In the genomic region with DNA sequence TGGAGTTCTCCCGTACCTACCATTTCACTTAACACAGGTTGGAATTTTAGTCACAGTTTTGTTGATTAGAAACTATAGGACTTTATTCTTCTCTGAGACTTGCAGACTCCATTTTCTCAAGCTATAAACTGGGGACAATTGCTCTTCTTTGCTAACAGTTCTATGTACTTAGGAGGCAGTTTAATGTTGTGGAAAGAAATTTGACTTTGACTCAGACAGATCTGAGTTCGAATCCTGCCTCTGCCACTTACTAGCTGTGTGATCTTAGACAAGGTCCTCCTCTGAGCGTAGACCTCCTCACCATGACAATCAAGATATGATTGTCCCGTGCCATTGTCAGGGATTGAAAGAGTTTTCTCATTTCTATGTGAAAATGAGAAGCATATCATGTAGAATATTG, we compare ENCODE assay signal across 25 cellular contexts.
"Had no signal": no experiment of that assay in that cellular context is flagged by ENCODE, and none has a peak within 500 bp of the region (broad histone marks: within the 10 kb centered on the region; RNA-seq: fewer than 3 reads in every experiment).

No MANE protein-coding gene starts in this region.

- H3K27me3 ChIP-seq: colonic mucosa, gastrocnemius medialis, left lung had no signal

- H3K9me3 Mint-ChIP-seq: dendritic cell treated with granulocyte-macrophage colony-stimulating factor and Interleukin-4, amounts not matched to agents 40 ng/mL and 50 ng/mL, for 4 days; effector memory CD8-positive, alpha-beta T cell; endodermal cell; mesothelial cell of epicardium; naive B cell had no signal

- H3K36me3 ChIP-seq: colonic mucosa, esophagus squamous epithelium, gastrocnemius medialis, heart right ventricle, left lung, lower lobe of right lung had no signal

- H3K36me3 Mint-ChIP-seq: mesothelial cell of epicardium, naive B cell had no signal

- H3K27ac Mint-ChIP-seq: dendritic cell treated with granulocyte-macrophage colony-stimulating factor and Interleukin-4, amounts not matched to agents 40 ng/mL and 50 ng/mL, for 4 days; effector memory CD8-positive, alpha-beta T cell; endodermal cell; mesothelial cell of epicardium; naive B cell had no signal

- H3K4me3 Mint-ChIP-seq: dendritic cell treated with granulocyte-macrophage colony-stimulating factor and Interleukin-4, amounts not matched to agents 40 ng/mL and 50 ng/mL, for 4 days; effector memory CD8-positive, alpha-beta T cell; endodermal cell; mesothelial cell of epicardium; naive B cell had no signal

- ATAC-seq: effector memory CD8-positive, alpha-beta T cell; esophagus mucosa; gastrocnemius medialis; heart right ventricle; left cardiac atrium; left lung; left ventricle myocardium superior; lower lobe of right lung; mucosa of descending colon had no signal

- H3K4me1 ChIP-seq: colonic mucosa, gastrocnemius medialis, heart right ventricle, left lung, lower lobe of right lung had no signal

- H3K27ac ChIP-seq: colonic mucosa, epithelial cell of prostate, esophagus squamous epithelium, gastrocnemius medialis, heart right ventricle, left lung, lower lobe of right lung had no signal

- H3K9me3 ChIP-seq: colonic mucosa, esophagus squamous epithelium, gastrocnemius medialis, heart right ventricle, left lung, lower lobe of right lung, mucosa of descending colon had no signal

- H3K4me3 ChIP-seq: colonic mucosa, esophagus squamous epithelium, gastrocnemius medialis, heart right ventricle, left lung, lower lobe of right lung, mucosa of descending colon had no signal

- DNase-seq: colonic mucosa; cortex of kidney; effector CD8-positive, alpha-beta T cell; effector memory CD8-positive, alpha-beta T cell; erythroblast; esophagus squamous epithelium; foreskin fibroblast; foreskin melanocyte; gastrocnemius medialis; glutamatergic neuron; head of caudate nucleus; heart right ventricle; hippocampal formation; left cardiac atrium; left lung; left ventricle myocardium superior; lower lobe of right lung; mesenchymal stem cell; mucosa of descending colon; naive B cell had no signal
